Comparison of ENCODE assay signal across 36 cellular contexts in the genomic region with DNA sequence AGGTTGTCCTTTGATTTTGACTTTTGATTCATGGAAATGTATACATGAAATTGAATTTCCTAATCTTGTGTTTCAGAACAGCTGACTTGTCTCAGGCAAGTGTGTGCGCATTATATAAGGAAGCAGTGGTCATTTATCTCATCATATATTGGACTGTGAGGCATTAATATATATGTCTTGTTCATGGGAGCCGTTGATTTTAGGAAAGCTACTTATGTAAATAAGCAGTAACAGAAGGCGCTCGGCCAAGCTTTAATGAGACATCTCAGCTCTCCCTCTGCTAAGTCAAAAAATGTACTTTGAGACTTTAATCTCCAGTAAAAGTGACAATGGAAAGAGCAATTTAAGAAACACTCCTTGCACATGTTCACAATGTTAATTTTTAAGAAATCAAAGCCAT.
"Had no signal": no experiment of that assay in that cellular context is flagged by ENCODE, and none has a peak within 500 bp of the region (broad histone marks: within the 10 kb centered on the region; RNA-seq: fewer than 3 reads in every experiment).

No MANE protein-coding gene starts in this region.

- H3K9me3 Mint-ChIP-seq: activated T-cell treated with anti-CD3 and anti-CD28 coated beads, Interleukin-2, amount 50 U/mL, for 4 hours had no signal

- H3K4me3 Mint-ChIP-seq: activated CD4-positive, alpha-beta T cell treated with anti-CD3 and anti-CD28 coated beads, Interleukin-2, amount 10 ng/mL, durations not matched to agents 7 days and 5 days; activated naive CD4-positive, alpha-beta T cell treated with anti-CD3 and anti-CD28 coated beads for 36 hours; activated T-cell treated with anti-CD3 and anti-CD28 coated beads, Interleukin-2, amount 50 U/mL, for 4 hours; activated T-helper 1 cell treated with anti-CD3 and anti-CD28 coated beads, Interleukin-12 subunit alpha, Interleukin-12 subunit beta, Interleukin-2, Interleukin-4 antibody, amounts not matched to agents 30 ng/mL and 10 ng/mL and 1 ng/mL, durations not matched to agents 14 hours and 24 hours and 36 hours; T-cell; T-helper 17 cell had no signal

- H3K27me3 Mint-ChIP-seq: T-cell, T-helper 17 cell had no signal

- DNase-seq: activated CD4-positive, alpha-beta T cell treated with anti-CD3 and anti-CD28 coated beads for 1 hour; activated CD4-positive, alpha-beta T cell treated with anti-CD3 and anti-CD28 coated beads, Interleukin-2, amount 10 ng/mL, durations not matched to agents 7 days and 5 days; activated CD4-positive, alpha-beta T cell treated with anti-CD3 and anti-CD28 coated beads, Interleukin-2, amount 50 U/mL, for 48 hours; activated CD4-positive, CD25-positive, alpha-beta regulatory T cell; activated CD8-positive, alpha-beta memory T cell treated with anti-CD3 and anti-CD28 coated beads, Interleukin-2, amount 50 U/mL, for 4 hours; activated gamma-delta T cell treated with Interleukin-2 at 50 U/mL for 16 hours; activated naive CD4-positive, alpha-beta T cell treated with anti-CD3 and anti-CD28 coated beads for 36 hours; activated T-cell treated with anti-CD3 and anti-CD28 coated beads for 4 hours; activated T-cell treated with anti-CD3 and anti-CD28 coated beads, Interleukin-2, amount 50 U/mL, for 4 hours; adrenal gland; body of pancreas; Karpas-422; MG63; NCI-H1048; NCI-H1105 treated with DMSO at 0.1 percent for 48 hours; NCI-H1436; NCI-H1694 treated with DMSO at 0.1 percent for 48 hours; NCI-H2029; NCI-H2171; NCI-H510A; NCI-H526 treated with DMSO at 0.1 percent for 48 hours; NK-92 treated with Interleukin-12 subunit alpha and Interleukin-12 subunit beta, amount 100 ng/mL, for 24 hours; PC-3; SIG-M5; T-cell; T-helper 17 cell; T-helper 9 cell; WERI-Rb-1 had no signal

- FAIRE-seq: astrocyte, RCC 7860 had no signal

- ATAC-seq: activated naive CD4-positive, alpha-beta T cell treated with anti-CD3 and anti-CD28 coated beads, Interleukin-2, amount 50 U/mL, for 72 hours; activated T-cell treated with anti-CD3 and anti-CD28 coated beads, Interleukin-2, amount 50 U/mL, for 4 hours; body of pancreas; PC-3; Right ventricle myocardium inferior; SK-N-SH treated with all-trans-retinoic acid at 6 μM for 48 hours; T-cell; T-helper 17 cell had no signal

- H3K27ac ChIP-seq: adrenal gland, breast epithelium, RWPE1, WERI-Rb-1 had no signal

- H3K36me3 Mint-ChIP-seq: T-cell had no signal

- H3K27ac Mint-ChIP-seq: activated CD4-positive, alpha-beta T cell treated with anti-CD3 and anti-CD28 coated beads, Interleukin-2, amount 10 ng/mL, durations not matched to agents 7 days and 5 days; activated naive CD4-positive, alpha-beta T cell treated with anti-CD3 and anti-CD28 coated beads for 36 hours; activated naive CD4-positive, alpha-beta T cell treated with anti-CD3 and anti-CD28 coated beads, Interleukin-2, amount 50 U/mL, for 72 hours; activated T-helper 1 cell treated with anti-CD3 and anti-CD28 coated beads, Interleukin-12 subunit alpha, Interleukin-12 subunit beta, Interleukin-2, Interleukin-4 antibody, amounts not matched to agents 30 ng/mL and 10 ng/mL and 1 ng/mL, durations not matched to agents 14 hours and 24 hours and 36 hours; T-cell had no signal
